Comparison of ENCODE assay signal across 16 cellular contexts in genomic region chr10:48336978-48337599, GRCh38.
DNase-seq lines count a peak whose midpoint lies in the region; ATAC-seq and TF ChIP-seq lines count a peak whose summit lies in the region.
"Had no signal": no experiment of that assay in that cellular context is flagged by ENCODE, and none has a peak within 500 bp of the region (broad histone marks: within the 10 kb centered on the region; RNA-seq: fewer than 3 reads in every experiment).

No MANE protein-coding gene starts in this region.

- no peaks in the 10 kb centered on the region for H3K27me3 ChIP-seq in GM06990 (replicated peaks; ENCODE audit: control insufficient read depth, insufficient read depth, low read length)
- H3K27me3 ChIP-seq: gastroesophageal sphincter, neutrophil had no signal

- no peak overlapping the region for H3K27ac ChIP-seq in caudate nucleus (ENCODE audit: low read depth, low read length)
- H3K27ac ChIP-seq: gastroesophageal sphincter, neutrophil had no signal

- peak; percentile 22 for DNase-seq in GM06990 (ENCODE audit: extremely low read depth, insufficient read length)
- DNase-seq in caudate nucleus (lab: John Stamatoyannopoulos, UW), result no peak
- no peak for DNase-seq in SIG-M5 treated with dmso at 0.1 percent for 504 hours (lab: John Stamatoyannopoulos, UW; ENCODE audit: unreplicated experiment)
- no peak for DNase-seq in activated CD4-positive, alpha-beta T cell treated with anti-CD3 and anti-CD28 coated beads, Interleukin-2, amount 50 U/mL, for 1 hour
- DNase-seq: amniotic stem cell; left cardiac atrium; NCI-H1694 treated with DMSO at 0.1 percent for 48 hours; OCI-M1; stimulated activated CD4-positive, alpha-beta T cell treated with anti-CD3 and anti-CD28 coated beads, Interleukin-15, amount 100 ng/mL, for 24 hours; stimulated activated naive CD4-positive, alpha-beta T cell treated with Interleukin-2 at 50 U/mL for 16 hours had no signal

- no peaks in the 10 kb centered on the region for H3K36me3 ChIP-seq in GM06990 (ENCODE audit: control insufficient read depth, insufficient read depth, low read length)
- H3K36me3 ChIP-seq: neutrophil had no signal

- no peak for TF ChIP-seq CTCF in GM06990 (IDR thresholded peaks at IDR 0.05; ENCODE audit: insufficient read depth, low read length, poor library complexity, severe bottlenecking)

- no peak overlapping the region for H3K4me3 ChIP-seq in GM06990 (replicated peaks; ENCODE audit: low read depth, low read length)
- H3K4me3 ChIP-seq: gastroesophageal sphincter had no signal

- peak; percentile 85 for ATAC-seq in GM18907 (IDR thresholded peaks at IDR 0.05; ENCODE audit: unreplicated experiment)
- peak; percentile 65 for ATAC-seq in GM21737 (IDR thresholded peaks at IDR 0.05; ENCODE audit: unreplicated experiment)
- ATAC-seq in HG03280 (IDR thresholded peaks at IDR 0.05; ENCODE audit: unreplicated experiment), result peak; percentile 78
- no peak for ATAC-seq in GM21515 (IDR thresholded peaks at IDR 0.05; ENCODE audit: unreplicated experiment)
- ATAC-seq: gastroesophageal sphincter, left cardiac atrium had no signal
